Comparison of ENCODE assay signal across 21 cellular contexts in the genomic region with DNA sequence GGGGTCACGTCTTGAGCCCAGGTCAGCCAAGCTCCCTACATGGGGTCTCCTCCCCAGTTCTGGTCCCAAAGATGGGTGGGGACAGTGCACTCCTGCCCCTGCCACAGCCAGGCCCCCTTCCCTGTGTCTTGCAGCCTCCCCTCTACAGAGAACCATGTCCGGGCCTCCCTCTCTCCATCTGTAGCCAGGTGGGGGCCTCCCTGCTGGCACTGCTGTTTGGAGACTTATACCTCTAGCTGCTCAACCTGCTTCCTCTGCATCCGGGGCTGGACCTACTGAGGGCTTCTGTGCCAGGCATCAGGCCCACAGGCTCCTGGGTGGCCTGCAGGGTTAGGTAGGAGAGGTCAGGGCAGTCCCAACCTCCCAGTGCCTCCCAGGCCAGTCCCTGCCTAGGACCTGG. TPM values are rescaled to one million over a fixed set of nuclear protein-coding genes. Genes with fewer than 3 reads are reported as not detected.
DNase-seq lines count a peak whose midpoint lies in the region; ATAC-seq, FAIRE-seq and TF ChIP-seq lines count a peak whose summit lies in the region.
"Had no signal": no experiment of that assay in that cellular context is flagged by ENCODE, and none has a peak within 500 bp of the region (broad histone marks: within the 10 kb centered on the region; RNA-seq: fewer than 3 reads in every experiment).

No MANE protein-coding gene starts in this region.

- no peak for FAIRE-seq in H1 (lab: Jason Lieb, UNC)
- FAIRE-seq: GM19239, HTR-8/SVneo, K562 had no signal

- H3K27me3 ChIP-seq in OCI-LY1 (ENCODE audit: insufficient read depth, low read length) (no peaks in the 10 kb centered on the region), H1 (replicated peaks in 1 of 4; ENCODE audit: control insufficient read depth in 3 of 4, extremely low read depth in 1 of 4, insufficient read depth in 3 of 4, low read length in 3 of 4) (peaks cover 0 to 3% (median 0%) of the 10 kb centered on the region in 4 experiments; a peak in 3 of 7 replicates), skeletal muscle tissue (ENCODE audit: control insufficient read depth in 3 of 3, insufficient read depth in 3 of 3, low read length in 3 of 3) (no peaks in the 10 kb centered on the region), MM.1S (replicated peaks; ENCODE audit: insufficient read depth, low read length) (no peaks in the 10 kb centered on the region)

- H3K27ac ChIP-seq in OCI-LY1 (ENCODE audit: low read depth, low read length, poor library complexity, severe bottlenecking) (peak overlapping the region; percentile 68), H1 (ENCODE audit: low read depth, low read length) (no peak overlapping the region), skeletal muscle tissue (ENCODE audit: low read depth, low read length) (peak overlapping the region; percentile 84), MM.1S (ENCODE audit: low read length) (no peak overlapping the region)
- H3K27ac ChIP-seq: GM23248 had no signal

- CTCF ChIA-PET in H1 (lab: Charles Lee; ENCODE audit: partially characterized antibody), result interaction anchor here (0.7 to 2.5 kb wide), 8 partner anchors 10 to 58 kb away, joined by 3 to 9 read pairs (median 3); no protein-coding TSS in a partner anchor
- CTCF ChIA-PET in activated CD4-positive, alpha-beta T cell treated with anti-CD3 and anti-CD28 coated beads for 36 hours (lab: Charles Lee), result interaction anchor here (0.6 kb wide), 1 partner anchor 11 kb away, joined by 3 read pairs; no protein-coding TSS in a partner anchor

- H3K9me3 ChIP-seq in OCI-LY1 (ENCODE audit: low read length) (no peaks in the 10 kb centered on the region), H1 (ENCODE audit: insufficient read depth in 2 of 2, low read depth in 1 of 2, low read length in 1 of 2) (no peaks in the 10 kb centered on the region), skeletal muscle tissue (ENCODE audit: control insufficient read depth in 3 of 3, low read length in 3 of 3) (no peaks in the 10 kb centered on the region), MM.1S (replicated peaks; ENCODE audit: insufficient read depth, low read length) (no peaks in the 10 kb centered on the region)

- H4K5ac ChIP-seq in H1 (ENCODE audit: insufficient read length, low read depth, low read length), result no peak overlapping the region

- 90% methylated on average over 3 of the region's 3 CpGs; no CpG with 5 or more reads in 1 of the 2 experiments for WGBS in H1 (ENCODE audit: extremely low coverage in 1 of 2, insufficient coverage in 1 of 2, insufficient read length in 1 of 2, insufficient replicate concordance in 2 of 2, low coverage in 1 of 2, low lambda C conversion rate in 2 of 2, missing lambda C conversion rate in 1 of 2), 2 experiments

- H2AK5ac ChIP-seq in H1 (ENCODE audit: low read depth, low read length), result no peak overlapping the region

- 0 out of 2 replicates have a peak overlapping the region, but pooled peaks have one; percentile 55 for H2BK20ac ChIP-seq in H1 (ENCODE audit: low read length)

- H3K9ac ChIP-seq in OCI-LY1 (ENCODE audit: low read length) (peak overlapping the region; percentile 6; the same call in 1 of the 2 replicates), H1 (replicated peaks in 1 of 4; ENCODE audit: extremely low read depth in 1 of 4, low read depth in 3 of 4, low read length in 3 of 4) (no peak overlapping the region), skeletal muscle tissue (ENCODE audit: low read depth in 1 of 3, low read length in 3 of 3) (peak overlapping the region in 1 of 3 donors; percentile 8), MM.1S (ENCODE audit: low read length) (no peak overlapping the region)
- H3K9ac ChIP-seq: GM23248 had no signal

- no peaks in the 10 kb centered on the region; the same call in 1 of the 2 replicates for H3K79me1 ChIP-seq in H1 (ENCODE audit: low read depth, low read length)

- TF ChIP-seq RAD21 in H1 (IDR thresholded peaks at IDR 0.05 in 1 of 2, conservative IDR thresholded peaks at IDR 0.05 in 1 of 2; ENCODE audit: low read depth in 2 of 2, low read length in 2 of 2), result no peak

- peak overlapping the region; percentile 60; the same call in 1 of the 2 replicates for H3K4me2 ChIP-seq in OCI-LY1 (ENCODE audit: low read length)
- no peak overlapping the region for H3K4me2 ChIP-seq in H1 (ENCODE audit: insufficient read depth in 1 of 2, low read depth in 2 of 2, low read length in 2 of 2)
- no peak overlapping the region for H3K4me2 ChIP-seq in MM.1S (ENCODE audit: low read depth, low read length)

- H3K4me1 ChIP-seq in OCI-LY1 (ENCODE audit: insufficient read depth, low read length, severe bottlenecking) (peaks cover 64% of the 10 kb centered on the region), H1 (replicated peaks in 1 of 4; ENCODE audit: control insufficient read depth in 3 of 4, insufficient read depth in 4 of 4, low read length in 3 of 4) (peaks cover 0 to 22% (median 6%) of the 10 kb centered on the region in 4 experiments; a peak in 6 of 7 replicates), skeletal muscle tissue (ENCODE audit: control insufficient read depth in 3 of 3, insufficient read depth in 3 of 3, low read length in 3 of 3) (peaks cover 37 to 67% (median 48%) of the 10 kb centered on the region in 3 donors), MM.1S (ENCODE audit: low read length) (peaks cover 41% of the 10 kb centered on the region)

- H3K4me3 ChIP-seq in OCI-LY1 (ENCODE audit: low read depth, low read length, poor library complexity, severe bottlenecking), result no peak overlapping the region
- H3K4me3 ChIP-seq in H1 (ENCODE audit: extremely low read depth in 1 of 4, insufficient read depth in 2 of 4, low read depth in 3 of 4, low read length in 4 of 4), result no peak overlapping the region
- H3K4me3 ChIP-seq in skeletal muscle tissue (ENCODE audit: low read length in 3 of 3), result no peak overlapping the region
- no peak overlapping the region for H3K4me3 ChIP-seq in MM.1S (ENCODE audit: low read length)
- H3K4me3 ChIP-seq: GM23248, K562 had no signal

- H2BK120ac ChIP-seq in H1 (replicated peaks; ENCODE audit: low read depth, low read length), result no peak overlapping the region

- H2BK12ac ChIP-seq in H1 (ENCODE audit: low read depth, low read length), result peak overlapping the region; percentile 43; the same call in 1 of the 2 replicates

- H3K23ac ChIP-seq in H1 (ENCODE audit: insufficient read length), result no peak overlapping the region

- peaks cover 20% of the 10 kb centered on the region; the same call in 1 of the 2 replicates for H3K79me2 ChIP-seq in OCI-LY1 (ENCODE audit: insufficient read depth, low read length)
- H3K79me2 ChIP-seq in H1 (ENCODE audit: control insufficient read depth in 1 of 2, insufficient read depth in 2 of 2, low read length in 2 of 2), result 0 out of 4 replicates have a peak, but pooled peaks cover 0 to 2% of the 10 kb centered on the region in 2 experiments
- H3K79me2 ChIP-seq in MM.1S (ENCODE audit: low read length), result peaks cover 92% of the 10 kb centered on the region

- no peak overlapping the region for H3K14ac ChIP-seq in H1 (ENCODE audit: insufficient read length)

- no peaks in the 10 kb centered on the region for H4K20me1 ChIP-seq in OCI-LY1 (ENCODE audit: insufficient read depth, low read length)
- H4K20me1 ChIP-seq in H1 (replicated peaks in 1 of 2; ENCODE audit: control insufficient read depth in 1 of 2, insufficient read depth in 2 of 2, low read length in 2 of 2), result peaks cover 10 to 25% of the 10 kb centered on the region in 2 experiments
- no peaks in the 10 kb centered on the region for H4K20me1 ChIP-seq in MM.1S (ENCODE audit: insufficient read depth, low read length)

- peaks cover 14% of the 10 kb centered on the region; the same call in 1 of the 2 replicates for H3K36me3 ChIP-seq in OCI-LY1 (ENCODE audit: insufficient read depth, low read length)
- H3K36me3 ChIP-seq in H1 (ENCODE audit: control insufficient read depth in 2 of 4, insufficient read depth in 4 of 4, low read length in 3 of 4), result no peaks in the 10 kb centered on the region
- no peaks in the 10 kb centered on the region for H3K36me3 ChIP-seq in skeletal muscle tissue (ENCODE audit: control insufficient read depth in 3 of 3, insufficient read depth in 3 of 3, low read length in 3 of 3)
- peaks cover 1% of the 10 kb centered on the region; the same call in 1 of the 2 replicates for H3K36me3 ChIP-seq in MM.1S (replicated peaks; ENCODE audit: insufficient read depth, low read length)

- no peak overlapping the region for H2AFZ ChIP-seq in OCI-LY1 (ENCODE audit: low read length)
- no peak overlapping the region for H2AFZ ChIP-seq in H1 (ENCODE audit: low read length)
- H2AFZ ChIP-seq in MM.1S (ENCODE audit: low read length), result no peak overlapping the region
- H2AFZ ChIP-seq: GM23248 had no signal

- intact Hi-C loops in activated CD4-positive, alpha-beta T cell treated with anti-CD3 and anti-CD28 coated beads for 36 hours (cut with DNase I, micrococcal nuclease), result no loop called here

- H4K91ac ChIP-seq in H1 (replicated peaks; ENCODE audit: insufficient read length, low read length), result no peak overlapping the region

- no peak for ATAC-seq in activated CD4-positive, alpha-beta T cell treated with anti-CD3 and anti-CD28 coated beads for 36 hours
- ATAC-seq: K562 had no signal

- no peaks in the 10 kb centered on the region for H3F3A ChIP-seq in OCI-LY1 (ENCODE audit: insufficient read depth, low read length)
- peaks cover 28% of the 10 kb centered on the region for H3F3A ChIP-seq in MM.1S (ENCODE audit: insufficient read depth, low read length)

- no peaks in the 10 kb centered on the region for H3K9me3 Mint-ChIP-seq in activated CD4-positive, alpha-beta T cell treated with anti-CD3 and anti-CD28 coated beads for 36 hours (ENCODE audit: low read depth)

- no peak overlapping the region for H3K56ac ChIP-seq in H1 (replicated peaks; ENCODE audit: insufficient read length, low read depth, low read length)

- TF ChIP-seq POLR2A in H1 (IDR thresholded peaks at IDR 0.05; ENCODE audit: control extremely low read depth in 1 of 2, low read depth in 2 of 2, low read length in 2 of 2), result no peak

- no peak overlapping the region for H4K8ac ChIP-seq in H1 (ENCODE audit: extremely low read depth, insufficient read depth, low read length)

- no peak overlapping the region for H3K18ac ChIP-seq in H1 (ENCODE audit: extremely low read depth, low read length)

- TF ChIP-seq CTCF in OCI-LY1 (IDR thresholded peaks at IDR 0.05; ENCODE audit: low read length) (no peak), H1 (IDR thresholded peaks at IDR 0.05; ENCODE audit: control extremely low read depth in 1 of 3, insufficient read depth in 1 of 3, low read depth in 1 of 3, low read length in 3 of 3) (no peak), MM.1S (IDR thresholded peaks at IDR 0.05; ENCODE audit: low read length) (no peak)

- H3K23me2 ChIP-seq in H1 (ENCODE audit: low read depth, low read length), result peaks cover 2% of the 10 kb centered on the region; the same call in 1 of the 2 replicates

- H3K4me1 Mint-ChIP-seq in activated CD4-positive, alpha-beta T cell treated with anti-CD3 and anti-CD28 coated beads for 36 hours, result peaks cover 12% of the 10 kb centered on the region

- H3K27ac Mint-ChIP-seq in activated CD4-positive, alpha-beta T cell treated with anti-CD3 and anti-CD28 coated beads for 36 hours, result no peak overlapping the region

- H3K9me2 ChIP-seq in OCI-LY1 (ENCODE audit: low read depth, low read length) (no peaks in the 10 kb centered on the region), MM.1S (replicated peaks; ENCODE audit: insufficient read depth, low read length) (no peaks in the 10 kb centered on the region)

- H3K27me3 Mint-ChIP-seq in activated CD4-positive, alpha-beta T cell treated with anti-CD3 and anti-CD28 coated beads for 36 hours, result peaks cover 6% of the 10 kb centered on the region

- H3K36me3 Mint-ChIP-seq in activated CD4-positive, alpha-beta T cell treated with anti-CD3 and anti-CD28 coated beads for 36 hours (ENCODE audit: low read depth), result no peaks in the 10 kb centered on the region

- H2BK5ac ChIP-seq in H1 (ENCODE audit: low read depth, low read length), result peak overlapping the region; percentile 26; the same call in 1 of the 2 replicates

- POLR2A ChIA-PET in H1 (lab: Charles Lee; ENCODE audit: partially characterized antibody), result interaction anchor here (1.4 to 1.5 kb wide), 2 partner anchors 9 to 101 kb away, joined by 4 to 5 read pairs; no protein-coding TSS in a partner anchor
- POLR2A ChIA-PET in activated CD4-positive, alpha-beta T cell treated with anti-CD3 and anti-CD28 coated beads for 36 hours (lab: Charles Lee), result no interaction called here

- peak; percentile 5 for DNase-seq in Daoy (ENCODE audit: low read depth)
- DNase-seq in H1 (ENCODE audit: low read depth in 1 of 2, low spot score in 2 of 2), result no peak
- no peak for DNase-seq in activated CD4-positive, alpha-beta T cell treated with anti-CD3 and anti-CD28 coated beads for 36 hours
- no peak for DNase-seq in AG08396 (ENCODE audit: low spot score)
- DNase-seq in MM.1S, result no peak
- no peak for DNase-seq in kidney tubule cell (ENCODE audit: low spot score)
- DNase-seq: COR-L47, GF-D8, GM23248, HCEC 1CT, MV-4-11, NCI-H1417, NCI-H187 treated with DMSO at 0.1 percent for 48 hours, NCI-H226, NCI-H526, Right ventricle myocardium superior had no signal

- TF ChIP-seq EP300 in H1 (IDR thresholded peaks at IDR 0.05; ENCODE audit: borderline replicate concordance in 1 of 2, low read depth in 2 of 2, low read length in 2 of 2), result no peak

- no peak overlapping the region for H3K4ac ChIP-seq in H1 (replicated peaks; ENCODE audit: insufficient read length, low read depth, low read length)

- H2BK15ac ChIP-seq in H1 (ENCODE audit: low read length), result 0 out of 2 replicates have a peak overlapping the region, but pooled peaks have one; percentile 16

- no peak overlapping the region for H3K4me3 Mint-ChIP-seq in activated CD4-positive, alpha-beta T cell treated with anti-CD3 and anti-CD28 coated beads for 36 hours

RNA-seq across cellular contexts. Expression of a gene that starts 7.9 kb away (rescaled TPM):
- 2.2 and 5.3 TPM in 2 replicates for total RNA-seq in Daoy (2014; rRNA removed; shearing (Covaris generic))
- total RNA-seq in H1 (2021; fragmentation: NEBNext Ultra II Directional; extraction: Animal tissue kit (Norgen Biotek cat#: 25700)), result 17.5 and 18.7 TPM in 2 replicates
- polyA plus RNA-seq in H1 (2011; rRNA removed), result 11.5 and 21.0 TPM in 2 replicates
- polyA plus RNA-seq in H1 (2011; cell fraction: cytosol; rRNA removed), result 11.9 TPM
- polyA plus RNA-seq in H1 (2011; cell fraction: nucleus; rRNA removed), result 13.6 TPM
- 4.5 to 12.5 TPM (median 10.7 TPM) in 4 replicates for polyA plus RNA-seq in H1 (2012, experiment 1 of 2)
- 6.4 TPM for polyA plus RNA-seq in H1 (2012, experiment 2 of 2)
- 6.5 TPM for polyA plus RNA-seq in H1 (2013, experiment 1 of 2)
- 7.5 TPM for polyA plus RNA-seq in H1 (2013, experiment 2 of 2)
- polyA minus RNA-seq in H1 (2011; rRNA and poly(A)+ RNA removed), result 5.3 and 6.7 TPM in 2 replicates
- 11.3 TPM for polyA minus RNA-seq in H1 (2011; cell fraction: cytosol; rRNA and poly(A)+ RNA removed)
- 7.5 TPM for polyA minus RNA-seq in H1 (2011; cell fraction: nucleus; rRNA and poly(A)+ RNA removed)
- 5.7 TPM for total RNA-seq in skeletal muscle tissue
- 1 to 10 TPM; 2.7 to 3.2 TPM for total RNA-seq in activated CD4-positive, alpha-beta T cell treated with anti-CD3 and anti-CD28 coated beads for 36 hours

Comparison
In these comparisons a context has a peak if more than half of its experiments do, and no peak if none do; other contexts are left out.
1. H3K27ac ChIP-seq: peak in OCI-LY1 (single experiment) and skeletal muscle tissue (single experiment); none in H1 (single experiment) and MM.1S (single experiment).